Comparison of ENCODE assay signal across 18 cellular contexts in the genomic region with DNA sequence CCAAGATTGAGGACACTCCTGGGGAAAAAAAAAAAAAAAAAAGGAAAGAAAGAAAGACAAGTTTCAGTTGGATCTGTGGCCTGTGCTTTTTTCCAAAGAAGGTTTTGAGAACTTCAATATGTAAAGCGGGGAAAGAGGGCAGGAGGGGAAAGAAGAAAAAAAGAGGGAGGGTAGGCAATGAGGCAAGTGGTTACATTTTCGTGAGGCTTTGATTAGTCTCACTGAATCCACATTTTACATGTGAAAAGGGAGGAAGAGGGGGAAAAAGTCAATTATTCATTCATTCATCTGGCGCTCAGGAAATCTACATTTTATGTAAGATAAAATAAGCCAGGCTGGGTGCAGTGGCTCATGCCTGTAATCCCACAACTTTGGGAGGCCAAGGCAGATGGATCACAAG.
"Had no signal": no experiment of that assay in that cellular context is flagged by ENCODE, and none has a peak within 500 bp of the region (broad histone marks: within the 10 kb centered on the region; RNA-seq: fewer than 3 reads in every experiment).

No MANE protein-coding gene starts in this region.

- H3K9me3 ChIP-seq: esophagus squamous epithelium, gastroesophageal sphincter, mucosa of descending colon, ovary, suprapubic skin, thyroid gland had no signal

- H3K4me3 ChIP-seq: esophagus squamous epithelium, gastroesophageal sphincter, mucosa of descending colon, ovary, smooth muscle cell, suprapubic skin, thyroid gland had no signal

- ATAC-seq: effector memory CD8-positive, alpha-beta T cell; gastroesophageal sphincter; left lobe of liver; mucosa of descending colon; natural killer cell; right cardiac atrium had no signal

- DNase-seq: effector memory CD8-positive, alpha-beta T cell; esophagus squamous epithelium; foreskin fibroblast; glutamatergic neuron; islet precursor cell; mammary epithelial cell; mucosa of descending colon; natural killer cell; nucleus accumbens; ovary; right cardiac atrium; stimulated activated CD4-positive, alpha-beta T cell treated with anti-CD3 and anti-CD28 coated beads, Interleukin-2, amount 100 ng/mL, for 48 hours; stimulated activated naive CD4-positive, alpha-beta T cell treated with Interleukin-2 at 50 U/mL for 16 hours; thyroid gland had no signal

- H3K27me3 ChIP-seq: esophagus squamous epithelium, gastroesophageal sphincter, ovary, suprapubic skin, thyroid gland had no signal

- H3K27ac ChIP-seq: esophagus squamous epithelium, gastroesophageal sphincter, ovary, suprapubic skin, thyroid gland had no signal

- H3K36me3 ChIP-seq: esophagus squamous epithelium, gastroesophageal sphincter, ovary, suprapubic skin, thyroid gland had no signal

- H3K4me1 ChIP-seq: esophagus squamous epithelium, gastroesophageal sphincter, suprapubic skin, thyroid gland had no signal
